ENCODE assay signal across 8 cellular contexts in genomic region chr1:234980657-234981396, GRCh38.
DNase-seq lines count a peak whose midpoint lies in the region; ATAC-seq, FAIRE-seq and TF ChIP-seq lines count a peak whose summit lies in the region.

No MANE protein-coding gene starts in this region.

- peak overlapping the region; percentile 99 for H3K27ac Mint-ChIP-seq in T-helper 17 cell

- ATAC-seq in HG03135 (IDR thresholded peaks at IDR 0.05; ENCODE audit: unreplicated experiment) (peak; percentile 44), T-helper 17 cell (peak; percentile 46)

- peak; percentile 62 for TF ChIP-seq POLR2A in GM12892 (IDR thresholded peaks at IDR 0.05; ENCODE audit: low read depth, low read length)

- peak overlapping the region; percentile 69 for H3K4me3 Mint-ChIP-seq in T-helper 17 cell

- DNase-seq in GM12892 (ENCODE audit: insufficient read length), result peak; percentile 55
- peak in 2 of 3 donors; percentile 30 to 60 for DNase-seq in T-helper 17 cell
- peak; percentile 83 for DNase-seq in amniotic stem cell (lab: John Stamatoyannopoulos, UW)
- peak; percentile 15 to 65 for DNase-seq in hippocampal formation (lab: John Stamatoyannopoulos, UW)
- DNase-seq in stimulated activated CD4-positive, alpha-beta T cell treated with anti-CD3 and anti-CD28 coated beads, Interleukin-12 subunit alpha, Interleukin-12 subunit beta, amount 100 ng/mL, for 24 hours (ENCODE audit: low read depth in 2 of 2), result peak; percentile 60 to 71
- DNase-seq in NCI-H2171 (lab: John Stamatoyannopoulos, UW), result no peak
- no peak for DNase-seq in HuH-7 (ENCODE audit: low spot score)

- no peaks in the 10 kb centered on the region for H3K27me3 Mint-ChIP-seq in T-helper 17 cell

- H3K4me1 Mint-ChIP-seq in T-helper 17 cell, result peaks cover 48% of the 10 kb centered on the region

- no peaks in the 10 kb centered on the region for H3K36me3 Mint-ChIP-seq in T-helper 17 cell (ENCODE audit: low read depth)

- H3K9me3 ChIP-seq in T-helper 17 cell (ENCODE audit: control insufficient read depth, low read length, poor library complexity, severe bottlenecking), result no peaks in the 10 kb centered on the region

- FAIRE-seq in GM12892 (lab: Jason Lieb, UNC), result peak; percentile 80

Comparison
In these comparisons a context has a peak if more than half of its experiments do, and no peak if none do; other contexts are left out.
1. DNase-seq: peak in GM12892 (single experiment), T-helper 17 cell (2 of 3), amniotic stem cell (single experiment), hippocampal formation (2 of 2) and stimulated activated CD4-positive, alpha-beta T cell treated with anti-CD3 and anti-CD28 coated beads, Interleukin-12 subunit alpha, Interleukin-12 subunit beta, amount 100 ng/mL, for 24 hours (2 of 2); none in NCI-H2171 (single experiment) and HuH-7 (single experiment).